Comparison of ENCODE assay signal across 18 cellular contexts in the genomic region with DNA sequence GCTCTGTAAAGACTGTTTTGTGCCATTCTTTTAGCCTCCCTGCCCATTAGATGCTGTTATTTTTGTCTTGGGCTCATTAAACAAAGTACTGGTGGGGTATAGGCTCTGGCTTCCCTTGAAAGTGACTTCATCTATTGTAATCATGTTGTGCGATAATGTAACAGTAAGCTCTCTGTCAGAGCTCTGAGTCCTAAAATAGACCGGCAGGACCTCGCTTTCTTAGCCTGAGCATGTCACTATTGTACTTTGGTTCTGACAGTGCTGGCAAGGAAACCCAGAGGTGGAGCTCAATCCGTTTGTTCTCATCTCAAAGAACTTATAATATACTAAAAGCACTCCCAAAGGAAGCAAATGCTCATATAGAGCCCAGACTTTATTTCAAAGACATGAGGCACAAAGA.
A peak's percentile ranks its signal among the peaks of the same experiment; 100 is the strongest.
DNase-seq lines count a peak whose midpoint lies in the region; ATAC-seq and TF ChIP-seq lines count a peak whose summit lies in the region.
"Had no signal": no experiment of that assay in that cellular context is flagged by ENCODE, and none has a peak within 500 bp of the region (broad histone marks: within the 10 kb centered on the region; RNA-seq: fewer than 3 reads in every experiment).

No MANE protein-coding gene starts in this region.

- peaks cover 6% of the 10 kb centered on the region for H3K4me1 ChIP-seq in GM23248 (ENCODE audit: insufficient read depth)
- H3K4me1 ChIP-seq in neural progenitor cell = peaks cover 44% of the 10 kb centered on the region
- H3K4me1 ChIP-seq in right lobe of liver = no peaks in the 10 kb centered on the region
- H3K4me1 ChIP-seq: BLaER1 treated with 17β-estradiol and CSF1 and Interleukin-3, amounts not matched to agents 10 nM and 100 nM had no signal

- H3K36me3 Mint-ChIP-seq in brain = no peaks in the 10 kb centered on the region
- no peaks in the 10 kb centered on the region for H3K36me3 Mint-ChIP-seq in neural progenitor cell
- H3K36me3 Mint-ChIP-seq: CD8-positive, alpha-beta memory T cell had no signal

- in situ Hi-C loops in GM23248 (cut with MboI) = no loop called here

- no peaks in the 10 kb centered on the region for H4K20me1 ChIP-seq in GM23248 (ENCODE audit: insufficient read depth)
- H4K20me1 ChIP-seq in neural progenitor cell (ENCODE audit: low read depth) = no peaks in the 10 kb centered on the region
- H4K20me1 ChIP-seq: BLaER1 treated with 17β-estradiol and CSF1 and Interleukin-3, amounts not matched to agents 10 nM and 100 nM had no signal

- H3K36me3 ChIP-seq in GM23248 (ENCODE audit: low read depth) (no peaks in the 10 kb centered on the region), neural progenitor cell (no peaks in the 10 kb centered on the region), right lobe of liver (no peaks in the 10 kb centered on the region)
- H3K36me3 ChIP-seq: BLaER1 treated with 17β-estradiol and CSF1 and Interleukin-3, amounts not matched to agents 10 nM and 100 nM had no signal

- no peaks in the 10 kb centered on the region for H3K9me2 ChIP-seq in GM23248 (ENCODE audit: insufficient read depth)

- H3K9me3 Mint-ChIP-seq in brain (no peaks in the 10 kb centered on the region), neural progenitor cell (no peaks in the 10 kb centered on the region)
- H3K9me3 Mint-ChIP-seq: CD8-positive, alpha-beta memory T cell; GM23338 had no signal

- H3F3A ChIP-seq in GM23248 (ENCODE audit: insufficient read depth) (no peaks in the 10 kb centered on the region), neural progenitor cell (ENCODE audit: low read depth) (peaks cover 15% of the 10 kb centered on the region)

- WGBS in GM23248 (ENCODE audit: low coverage in 1 of 2, low lambda C conversion rate in 2 of 2, missing lambda C conversion rate in 2 of 2), 2 experiments = 33 to 46% methylated on average over 4 of the region's 4 CpGs
- WGBS in right lobe of liver (ENCODE audit: insufficient coverage, low coverage, low lambda C conversion rate, missing lambda C conversion rate) = 61% methylated on average over 4 of the region's 4 CpGs

- peak; percentile 12 for DNase-seq in GM23248
- peak; percentile 89 for DNase-seq in globus pallidus (ENCODE audit: low spot score)
- DNase-seq in neural progenitor cell (ENCODE audit: low spot score) = no peak
- DNase-seq in NCI-H1436 treated with DMSO at 0.1 percent for 48 hours (lab: John Stamatoyannopoulos, UW) = no peak
- DNase-seq in NCI-H128 (lab: John Stamatoyannopoulos, UW; ENCODE audit: unreplicated experiment) = no peak
- DNase-seq in right lobe of liver = no peak
- no peak for DNase-seq in NCI-H446 (lab: John Stamatoyannopoulos, UW)
- DNase-seq: CD8-positive, alpha-beta memory T cell; DMS79 treated with DMSO at 0.1 percent for 48 hours; NCI-H1105 treated with DMSO at 0.1 percent for 48 hours; NCI-H187 treated with DMSO at 0.1 percent for 48 hours; NCI-H2171; NCI-H446 treated with DMSO at 0.1 percent for 48 hours had no signal

- H3K9me3 ChIP-seq in GM23248 (ENCODE audit: low read depth) = no peaks in the 10 kb centered on the region
- no peaks in the 10 kb centered on the region for H3K9me3 ChIP-seq in neural progenitor cell (ENCODE audit: low read depth)
- H3K9me3 ChIP-seq in right lobe of liver = no peaks in the 10 kb centered on the region
- H3K9me3 ChIP-seq: BLaER1 treated with 17β-estradiol and CSF1 and Interleukin-3, amounts not matched to agents 10 nM and 100 nM had no signal

- TF ChIP-seq CTCF in brain (conservative IDR thresholded peaks at IDR 0.05) (no peak), neural progenitor cell (IDR thresholded peaks at IDR 0.05) (no peak), right lobe of liver (IDR thresholded peaks at IDR 0.05) (no peak)

- H3K27ac Mint-ChIP-seq in brain (peak overlapping the region; percentile 85 to 95 (median 92)), neural progenitor cell (no peak overlapping the region)
- H3K27ac Mint-ChIP-seq: CD8-positive, alpha-beta memory T cell; GM23338 had no signal

- H3K4me1 Mint-ChIP-seq in brain (peaks cover 52% of the 10 kb centered on the region), neural progenitor cell (peaks cover 8% of the 10 kb centered on the region)
- H3K4me1 Mint-ChIP-seq: CD8-positive, alpha-beta memory T cell had no signal

- H3K4me3 Mint-ChIP-seq in brain = peak overlapping the region in 3 of 5 experiments; percentile 29 to 66 (median 32)
- no peak overlapping the region for H3K4me3 Mint-ChIP-seq in neural progenitor cell
- H3K4me3 Mint-ChIP-seq: CD8-positive, alpha-beta memory T cell; GM23338 had no signal

- H3K27ac ChIP-seq in GM23248 (no peak overlapping the region), neural progenitor cell (no peak overlapping the region), right lobe of liver (no peak overlapping the region)
- H3K27ac ChIP-seq: BLaER1 treated with 17β-estradiol and CSF1 and Interleukin-3, amounts not matched to agents 10 nM and 100 nM had no signal

- TF ChIP-seq POLR2A in right lobe of liver (IDR thresholded peaks at IDR 0.05) = no peak

- intact Hi-C loops in right lobe of liver (cut with DNase I) = no loop called here

- H3K4me2 ChIP-seq in GM23248 (ENCODE audit: unreplicated experiment) (peak overlapping the region; percentile 27), neural progenitor cell (no peak overlapping the region)
- H3K4me2 ChIP-seq: BLaER1 treated with 17β-estradiol and CSF1 and Interleukin-3, amounts not matched to agents 10 nM and 100 nM; GM23338 had no signal

- no peak overlapping the region for H2AFZ ChIP-seq in GM23248
- H2AFZ ChIP-seq in neural progenitor cell (replicated peaks) = peak overlapping the region; percentile 9
- H2AFZ ChIP-seq: GM23338 had no signal

- no peaks in the 10 kb centered on the region for H3K27me3 Mint-ChIP-seq in brain
- no peaks in the 10 kb centered on the region for H3K27me3 Mint-ChIP-seq in neural progenitor cell (ENCODE audit: insufficient read depth, low read depth)

- H3K79me2 ChIP-seq in GM23248 (ENCODE audit: insufficient read depth) (no peaks in the 10 kb centered on the region), neural progenitor cell (ENCODE audit: low read depth) (no peaks in the 10 kb centered on the region)

- no peak overlapping the region for H3K9ac ChIP-seq in GM23248
- no peak overlapping the region for H3K9ac ChIP-seq in neural progenitor cell
- H3K9ac ChIP-seq: BLaER1 treated with 17β-estradiol and CSF1 and Interleukin-3, amounts not matched to agents 10 nM and 100 nM had no signal

- H3K27me3 ChIP-seq in GM23248 (replicated peaks; ENCODE audit: insufficient read depth) = no peaks in the 10 kb centered on the region
- H3K27me3 ChIP-seq in neural progenitor cell = no peaks in the 10 kb centered on the region
- no peaks in the 10 kb centered on the region for H3K27me3 ChIP-seq in right lobe of liver
- H3K27me3 ChIP-seq: BLaER1 treated with 17β-estradiol and CSF1 and Interleukin-3, amounts not matched to agents 10 nM and 100 nM had no signal

- H3K4me3 ChIP-seq in GM23248 = no peak overlapping the region
- no peak overlapping the region for H3K4me3 ChIP-seq in neural progenitor cell
- H3K4me3 ChIP-seq in right lobe of liver = no peak overlapping the region
- H3K4me3 ChIP-seq: BLaER1 treated with 17β-estradiol and CSF1 and Interleukin-3, amounts not matched to agents 10 nM and 100 nM; GM12878; GM23338 had no signal

- ATAC-seq in right lobe of liver = no peak
- ATAC-seq: GM12878, GM23338, HCT116 had no signal

Comparison
In these comparisons a context has a peak if more than half of its experiments do, and no peak if none do; other contexts are left out.
1. DNase-seq: peak in GM23248 (single experiment) and globus pallidus (single experiment); none in neural progenitor cell (single experiment), NCI-H1436 treated with DMSO at 0.1 percent for 48 hours (single experiment), NCI-H128 (single experiment), right lobe of liver (0 of 3) and NCI-H446 (0 of 2).